ENCODE assay signal across 8 cellular contexts in the genomic region with DNA sequence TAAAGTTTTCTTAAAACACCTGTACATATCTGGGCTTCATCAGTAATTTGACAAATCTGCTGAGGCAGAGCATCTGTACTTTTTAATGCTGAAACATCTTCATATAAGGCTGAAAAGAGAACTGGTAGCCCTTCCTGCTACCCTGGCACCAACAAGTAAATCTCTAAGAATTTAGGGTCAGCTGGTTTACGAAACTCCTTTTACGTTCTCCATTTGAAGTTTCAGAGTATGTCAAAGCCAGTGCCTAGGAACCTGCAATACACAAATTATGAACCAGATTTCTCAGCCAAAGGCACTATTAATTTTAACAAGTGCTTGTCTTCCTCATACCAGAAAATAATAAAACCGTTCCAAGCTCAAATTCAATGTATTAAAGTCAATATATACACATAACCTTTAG.
A peak's percentile ranks its signal among the peaks of the same experiment; 100 is the strongest.
DNase-seq lines count a peak whose midpoint lies in the region; ATAC-seq and TF ChIP-seq lines count a peak whose summit lies in the region.

No MANE protein-coding gene starts in this region.

- H3K4me3 ChIP-seq in HFF-Myc (replicated peaks; ENCODE audit: low read depth, low read length) (peak overlapping the region; percentile 91), iPS-18a (ENCODE audit: low read length) (peak overlapping the region; percentile 98), skin epidermis (peak overlapping the region; percentile 70 to 93 (median 84))

- no peaks in the 10 kb centered on the region for H3K9me3 Mint-ChIP-seq in activated naive CD8-positive, alpha-beta T cell treated with anti-CD3 and anti-CD28 coated beads, Interleukin-2, amount 50 U/mL, for 24 hours

- peak overlapping the region; percentile 49 for H3K27ac Mint-ChIP-seq in activated naive CD8-positive, alpha-beta T cell treated with anti-CD3 and anti-CD28 coated beads, Interleukin-2, amount 50 U/mL, for 24 hours

- no peak overlapping the region for H3K27ac ChIP-seq in iPS-18a (ENCODE audit: low read length)
- peak overlapping the region in 14 of 21 experiments; percentile 96 to 100 (median 100) for H3K27ac ChIP-seq in skin epidermis

- H3K27me3 Mint-ChIP-seq in activated naive CD8-positive, alpha-beta T cell treated with anti-CD3 and anti-CD28 coated beads, Interleukin-2, amount 50 U/mL, for 24 hours, result no peaks in the 10 kb centered on the region

- no peak for DNase-seq in HFF-Myc (ENCODE audit: extremely low read depth, low read depth)
- no peak for DNase-seq in activated naive CD8-positive, alpha-beta T cell treated with anti-CD3 and anti-CD28 coated beads, Interleukin-2, amount 50 U/mL, for 24 hours
- no peak for DNase-seq in NCI-H1048 (lab: John Stamatoyannopoulos, UW)
- DNase-seq in central memory CD4-positive, alpha-beta T cell, result no peak

- H3K27me3 ChIP-seq in iPS-18a (ENCODE audit: control insufficient read depth, insufficient read depth, low read length), result no peaks in the 10 kb centered on the region

- H3K36me3 Mint-ChIP-seq in activated naive CD8-positive, alpha-beta T cell treated with anti-CD3 and anti-CD28 coated beads, Interleukin-2, amount 50 U/mL, for 24 hours (ENCODE audit: low read depth), result peaks cover 61% of the 10 kb centered on the region

- H3K4me1 Mint-ChIP-seq in activated naive CD8-positive, alpha-beta T cell treated with anti-CD3 and anti-CD28 coated beads, Interleukin-2, amount 50 U/mL, for 24 hours, result peaks cover 75% of the 10 kb centered on the region

- peak overlapping the region; percentile 38 for H3K4me3 Mint-ChIP-seq in activated naive CD8-positive, alpha-beta T cell treated with anti-CD3 and anti-CD28 coated beads, Interleukin-2, amount 50 U/mL, for 24 hours

- ATAC-seq in activated naive CD8-positive, alpha-beta T cell treated with anti-CD3 and anti-CD28 coated beads, Interleukin-2, amount 50 U/mL, for 24 hours, result no peak
- ATAC-seq in GM21515 (IDR thresholded peaks at IDR 0.05; ENCODE audit: unreplicated experiment) (no peak), HG03469 (IDR thresholded peaks at IDR 0.05; ENCODE audit: unreplicated experiment) (no peak)

- no peak overlapping the region for H3K9ac ChIP-seq in iPS-18a (ENCODE audit: low read length)

- H3K36me3 ChIP-seq in iPS-18a (ENCODE audit: control insufficient read depth, low read depth, low read length), result peaks cover 74% of the 10 kb centered on the region

- no peak for TF ChIP-seq CTCF in HFF-Myc (IDR thresholded peaks at IDR 0.05; ENCODE audit: low read depth, low read length, missing control alignments)

- no peaks in the 10 kb centered on the region for H3K9me3 ChIP-seq in iPS-18a (ENCODE audit: control insufficient read depth, low read depth, low read length)

- peaks cover 11% of the 10 kb centered on the region for H3K4me1 ChIP-seq in iPS-18a (ENCODE audit: control insufficient read depth, low read depth, low read length)
